ENCODE assay signal across 25 cellular contexts in the genomic region with DNA sequence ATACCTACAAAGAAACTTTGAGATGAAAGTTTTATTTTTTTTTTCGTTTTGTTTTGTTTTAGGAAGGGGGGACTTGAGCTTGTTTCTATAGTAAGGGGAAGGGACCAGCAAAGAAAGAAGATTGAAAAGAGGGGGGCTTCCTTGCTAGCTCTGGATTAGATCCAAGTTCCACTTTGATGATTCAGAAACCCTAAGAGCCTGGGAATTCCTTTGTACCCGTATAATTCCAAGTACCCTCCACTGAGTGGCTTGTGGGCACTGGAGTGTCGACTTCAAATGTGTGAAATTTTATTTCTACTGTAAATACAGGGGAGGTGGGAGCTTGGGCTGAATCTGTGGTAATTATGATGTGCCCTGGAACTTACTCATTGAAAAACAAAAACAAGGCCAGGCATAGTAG. TPM values are rescaled to one million over a fixed set of nuclear protein-coding genes. Genes with fewer than 3 reads are reported as not detected.
DNase-seq lines count a peak whose midpoint lies in the region; ATAC-seq, FAIRE-seq and TF ChIP-seq lines count a peak whose summit lies in the region.
"Had no signal": no experiment of that assay in that cellular context is flagged by ENCODE, and none has a peak within 500 bp of the region (broad histone marks: within the 10 kb centered on the region; RNA-seq: fewer than 3 reads in every experiment).

No MANE protein-coding gene starts in this region.

- H3F3A ChIP-seq in SK-N-SH (replicated peaks; ENCODE audit: insufficient read depth): peaks cover 11% of the 10 kb centered on the region

- POLR2A ChIA-PET in SK-N-SH (lab: Yijun Ruan, JAX): no interaction called here
- POLR2A ChIA-PET in endothelial cell of umbilical vein (lab: Charles Lee): no interaction called here
- POLR2A ChIA-PET in WTC11 (lab: Charles Lee): no interaction called here

- H3K9me3 Mint-ChIP-seq in nephron (no peaks in the 10 kb centered on the region), immature natural killer cell (no peaks in the 10 kb centered on the region), WTC11 (peaks cover 26% of the 10 kb centered on the region)
- H3K9me3 Mint-ChIP-seq: activated CD8-positive, alpha-beta T cell treated with anti-CD3 and anti-CD28 coated beads for 36 hours; activated naive CD4-positive, alpha-beta T cell treated with anti-CD3 and anti-CD28 coated beads, Interleukin-2, amount 10 ng/mL, durations not matched to agents 7 days and 5 days; activated T-cell treated with anti-CD3 and anti-CD28 coated beads, Interleukin-2, amount 50 U/mL, for 24 hours; stimulated activated naive B cell treated with anti-CD40 and anti-IgM and Interleukin-4, amounts not matched to agents 10 μg/mL and 1 μg/mL and 100 μg/mL, for 72 hours had no signal

- H3K4me3 ChIP-seq in SK-N-SH (ENCODE audit: low read depth in 2 of 2, low read length in 1 of 2): no peak overlapping the region
- H3K4me3 ChIP-seq in endothelial cell of umbilical vein (replicated peaks in 1 of 3; ENCODE audit: insufficient read depth in 1 of 3, low read depth in 1 of 3, low read length in 3 of 3): no peak overlapping the region
- no peak overlapping the region for H3K4me3 ChIP-seq in uterus
- H3K4me3 ChIP-seq: upper lobe of left lung had no signal

- H3K27ac ChIP-seq in SK-N-SH (ENCODE audit: low read depth in 2 of 2, low read length in 1 of 2) (peak overlapping the region in 1 of 2 experiments; percentile 61; a peak in 2 of 4 replicates), endothelial cell of umbilical vein (ENCODE audit: insufficient read depth, low read depth, low read length) (no peak overlapping the region), uterus (peak overlapping the region; percentile 94 to 99)
- H3K27ac ChIP-seq: neutrophil had no signal

- DNase-seq in SK-N-SH (no peak), endothelial cell of umbilical vein (ENCODE audit: low read depth, low spot score) (peak; percentile 43), uterus (no peak), NCI-H2107 treated with DMSO at 0.1 percent for 48 hours (lab: John Stamatoyannopoulos, UW; ENCODE audit: unreplicated experiment) (no peak), immature natural killer cell (no peak), WTC11 (ENCODE audit: low spot score) (no peak)
- DNase-seq: 8988T; activated CD4-positive, CD25-positive, alpha-beta regulatory T cell; activated CD8-positive, alpha-beta T cell treated with anti-CD3 and anti-CD28 coated beads for 36 hours; activated naive CD4-positive, alpha-beta T cell treated with anti-CD3 and anti-CD28 coated beads, Interleukin-2, amount 10 ng/mL, durations not matched to agents 7 days and 5 days; activated T-cell treated with anti-CD3 and anti-CD28 coated beads, Interleukin-2, amount 50 U/mL, for 24 hours; Caco-2; H7; left colon; midbrain; NCI-H146; NCI-H2227 treated with DMSO at 0.1 percent for 48 hours; right cardiac atrium; stimulated activated naive B cell treated with anti-CD40 and anti-IgM and Interleukin-4, amounts not matched to agents 10 μg/mL and 1 μg/mL and 100 μg/mL, for 72 hours; upper lobe of left lung had no signal

- H3K27me3 ChIP-seq in SK-N-SH (ENCODE audit: insufficient read depth) (no peaks in the 10 kb centered on the region), endothelial cell of umbilical vein (ENCODE audit: control insufficient read depth in 2 of 2, insufficient read depth in 2 of 2, low read length in 2 of 2) (peaks cover 0 to 1% of the 10 kb centered on the region in 2 experiments), uterus (no peaks in the 10 kb centered on the region)
- H3K27me3 ChIP-seq: neutrophil, upper lobe of left lung had no signal

- dilution Hi-C loops in endothelial cell of umbilical vein (cut with MboI; ENCODE audit: extremely low pct_ligation_motif_present, low sequenced_read_pairs): no loop called here

- intact Hi-C loops in endothelial cell of umbilical vein (cut with micrococcal nuclease) (no loop called here), uterus (cut with DNase I; ENCODE audit: low total_unique reads) (no loop called here)

- TF ChIP-seq EP300 in SK-N-SH (IDR thresholded peaks at IDR 0.05; ENCODE audit: borderline replicate concordance in 1 of 2, low read depth in 1 of 2, low read length in 1 of 2): no peak

- no peaks in the 10 kb centered on the region for H3K9me1 ChIP-seq in endothelial cell of umbilical vein (replicated peaks; ENCODE audit: control insufficient read depth, extremely low read depth, insufficient read depth, low read length)

- WGBS in SK-N-SH (ENCODE audit: low lambda C conversion rate): 33% methylated on average over 3 of the region's 3 CpGs

- H3K79me2 ChIP-seq in SK-N-SH (ENCODE audit: insufficient read depth): no peaks in the 10 kb centered on the region
- no peaks in the 10 kb centered on the region for H3K79me2 ChIP-seq in endothelial cell of umbilical vein (ENCODE audit: control insufficient read depth, insufficient read depth, low read length)

- BruUV-seq in endothelial cell of umbilical vein (replicated peaks; lab: Mats Ljungman, UMichigan): no TSS peak

- H3K9me3 ChIP-seq in SK-N-SH (no peaks in the 10 kb centered on the region), endothelial cell of umbilical vein (replicated peaks; ENCODE audit: control insufficient read depth, insufficient read depth, low read length) (no peaks in the 10 kb centered on the region), uterus (no peaks in the 10 kb centered on the region)
- H3K9me3 ChIP-seq: Caco-2, neutrophil, upper lobe of left lung had no signal

- H3K9me2 ChIP-seq in SK-N-SH: no peaks in the 10 kb centered on the region

- H3K4me1 Mint-ChIP-seq in nephron (peaks cover 57% of the 10 kb centered on the region), immature natural killer cell (no peaks in the 10 kb centered on the region), WTC11 (no peaks in the 10 kb centered on the region)
- H3K4me1 Mint-ChIP-seq: activated naive CD4-positive, alpha-beta T cell treated with anti-CD3 and anti-CD28 coated beads, Interleukin-2, amount 10 ng/mL, durations not matched to agents 7 days and 5 days; stimulated activated naive B cell treated with anti-CD40 and anti-IgM and Interleukin-4, amounts not matched to agents 10 μg/mL and 1 μg/mL and 100 μg/mL, for 72 hours had no signal

- no peak for FAIRE-seq in endothelial cell of umbilical vein (lab: Jason Lieb, UNC)
- FAIRE-seq: colon, frontal cortex had no signal

- TF ChIP-seq RAD21 in SK-N-SH (IDR thresholded peaks at IDR 0.05; ENCODE audit: low read length): no peak

- no peak overlapping the region for H3K9ac ChIP-seq in SK-N-SH
- H3K9ac ChIP-seq in endothelial cell of umbilical vein (replicated peaks; ENCODE audit: extremely low read depth, insufficient read depth, low read length): no peak overlapping the region

- CTCF ChIA-PET in SK-N-SH (lab: Yijun Ruan, JAX): interaction anchor here (1.1 kb wide), 1 partner anchor 10 kb away, joined by 3 read pairs; no protein-coding TSS in a partner anchor
- CTCF ChIA-PET in endothelial cell of umbilical vein (lab: Charles Lee): interaction anchor here (0.7 to 3.9 kb wide), 5 partner anchors 8 to 382 kb away, joined by 3 to 19 read pairs (median 5); no protein-coding TSS in a partner anchor
- CTCF ChIA-PET in WTC11 (lab: Charles Lee): interaction anchor here (0.7 kb wide), 1 partner anchor 57 kb away, joined by 3 read pairs; no protein-coding TSS in a partner anchor

- H3K4me1 ChIP-seq in SK-N-SH (ENCODE audit: control insufficient read depth in 1 of 2, insufficient read depth in 2 of 2, low read depth in 1 of 2, low read length in 1 of 2) (peaks cover 2 to 12% of the 10 kb centered on the region in 2 experiments; a peak in 3 of 4 replicates), endothelial cell of umbilical vein (ENCODE audit: control insufficient read depth, extremely low read depth, insufficient read depth, low read length) (peaks cover 11% of the 10 kb centered on the region), uterus (peaks cover 9 to 32% of the 10 kb centered on the region in 2 donors)
- H3K4me1 ChIP-seq: Caco-2 had no signal

- H3K27me3 Mint-ChIP-seq in nephron (ENCODE audit: low read depth): no peaks in the 10 kb centered on the region
- peaks cover 0 to 9% (median 0%) of the 10 kb centered on the region in 3 donors for H3K27me3 Mint-ChIP-seq in immature natural killer cell (ENCODE audit: low read depth in 3 of 3)
- no peaks in the 10 kb centered on the region for H3K27me3 Mint-ChIP-seq in WTC11 (ENCODE audit: low read depth)
- H3K27me3 Mint-ChIP-seq: activated naive CD4-positive, alpha-beta T cell treated with anti-CD3 and anti-CD28 coated beads, Interleukin-2, amount 10 ng/mL, durations not matched to agents 7 days and 5 days had no signal

- H2AFZ ChIP-seq in SK-N-SH (ENCODE audit: low read depth): no peak overlapping the region
- H2AFZ ChIP-seq in endothelial cell of umbilical vein (ENCODE audit: low read depth, low read length): no peak overlapping the region

- H3K4me3 Mint-ChIP-seq in nephron (no peak overlapping the region), immature natural killer cell (no peak overlapping the region), WTC11 (no peak overlapping the region)
- H3K4me3 Mint-ChIP-seq: activated CD8-positive, alpha-beta T cell treated with anti-CD3 and anti-CD28 coated beads for 36 hours; activated naive CD4-positive, alpha-beta T cell treated with anti-CD3 and anti-CD28 coated beads, Interleukin-2, amount 10 ng/mL, durations not matched to agents 7 days and 5 days; activated T-cell treated with anti-CD3 and anti-CD28 coated beads, Interleukin-2, amount 50 U/mL, for 24 hours; stimulated activated naive B cell treated with anti-CD40 and anti-IgM and Interleukin-4, amounts not matched to agents 10 μg/mL and 1 μg/mL and 100 μg/mL, for 72 hours had no signal

- ATAC-seq in SK-N-SH treated with all-trans-retinoic acid at 6 μM for 48 hours (no peak), WTC11 (no peak)
- ATAC-seq: activated CD8-positive, alpha-beta T cell treated with anti-CD3 and anti-CD28 coated beads for 36 hours; left colon; stimulated activated naive B cell treated with anti-CD40 and anti-IgM and Interleukin-4, amounts not matched to agents 10 μg/mL and 1 μg/mL and 100 μg/mL, for 72 hours had no signal

- H3K36me3 Mint-ChIP-seq in nephron (ENCODE audit: low read depth) (no peaks in the 10 kb centered on the region), immature natural killer cell (no peaks in the 10 kb centered on the region), WTC11 (peaks cover 17% of the 10 kb centered on the region)
- H3K36me3 Mint-ChIP-seq: activated naive CD4-positive, alpha-beta T cell treated with anti-CD3 and anti-CD28 coated beads, Interleukin-2, amount 10 ng/mL, durations not matched to agents 7 days and 5 days; stimulated activated naive B cell treated with anti-CD40 and anti-IgM and Interleukin-4, amounts not matched to agents 10 μg/mL and 1 μg/mL and 100 μg/mL, for 72 hours had no signal

- H3K36me3 ChIP-seq in SK-N-SH (replicated peaks in 1 of 2; ENCODE audit: control insufficient read depth in 1 of 2, insufficient read depth in 2 of 2, low read length in 1 of 2) (no peaks in the 10 kb centered on the region), endothelial cell of umbilical vein (ENCODE audit: control insufficient read depth in 2 of 2, extremely low read depth in 1 of 2, insufficient read depth in 2 of 2, low read length in 2 of 2) (no peaks in the 10 kb centered on the region), uterus (no peaks in the 10 kb centered on the region)
- H3K36me3 ChIP-seq: neutrophil, upper lobe of left lung had no signal

- H3K4me2 ChIP-seq in SK-N-SH (0 out of 2 replicates have a peak overlapping the region, but pooled peaks have one; percentile 33), endothelial cell of umbilical vein (ENCODE audit: insufficient read depth, low read length) (no peak overlapping the region)

- no peak for TF ChIP-seq POLR2A in endothelial cell of umbilical vein (IDR thresholded peaks at IDR 0.05; ENCODE audit: low read depth, low read length)
- TF ChIP-seq POLR2A in uterus (IDR thresholded peaks at IDR 0.05): no peak

- H4K20me1 ChIP-seq in SK-N-SH (ENCODE audit: insufficient read depth) (no peaks in the 10 kb centered on the region), endothelial cell of umbilical vein (replicated peaks; ENCODE audit: control insufficient read depth, extremely low read depth, insufficient read depth, low read length) (no peaks in the 10 kb centered on the region)

- TF ChIP-seq CTCF in SK-N-SH (IDR thresholded peaks at IDR 0.05) (no peak), endothelial cell of umbilical vein (IDR thresholded peaks at IDR 0.05; ENCODE audit: extremely low read depth in 1 of 2, insufficient read depth in 1 of 2, low read depth in 1 of 2, low read length in 2 of 2) (no peak), nephron (IDR thresholded peaks at IDR 0.05; ENCODE audit: unreplicated experiment in 3 of 3) (no peak), uterus (IDR thresholded peaks at IDR 0.05) (no peak), WTC11 (IDR thresholded peaks at IDR 0.05) (no peak)

- H3K27ac Mint-ChIP-seq in nephron: peak overlapping the region in 2 of 3 experiments; percentile 14 to 81
- H3K27ac Mint-ChIP-seq in immature natural killer cell: no peak overlapping the region
- no peak overlapping the region for H3K27ac Mint-ChIP-seq in WTC11
- H3K27ac Mint-ChIP-seq: activated CD8-positive, alpha-beta T cell treated with anti-CD3 and anti-CD28 coated beads for 36 hours; activated naive CD4-positive, alpha-beta T cell treated with anti-CD3 and anti-CD28 coated beads, Interleukin-2, amount 10 ng/mL, durations not matched to agents 7 days and 5 days; activated T-cell treated with anti-CD3 and anti-CD28 coated beads, Interleukin-2, amount 50 U/mL, for 24 hours; stimulated activated naive B cell treated with anti-CD40 and anti-IgM and Interleukin-4, amounts not matched to agents 10 μg/mL and 1 μg/mL and 100 μg/mL, for 72 hours had no signal

RNA-seq across cellular contexts. Expression of a gene that starts 10.9 kb away (rescaled TPM):
- polyA plus RNA-seq in SK-N-SH (2012; rRNA removed) (not detected in 2 replicates), endothelial cell of umbilical vein (1.1 TPM in 2 replicates), immature natural killer cell (under 1 TPM in 2 of 3 donors, not detected in 1; 0.22 to 0.81 TPM)
- polyA plus RNA-seq in SK-N-SH (2012; cell fraction: cytosol; rRNA removed): under 0.01 TPM in 2 replicates
- polyA plus RNA-seq in SK-N-SH (2012; cell fraction: nucleus; rRNA removed): 0.01 TPM in 1 of 2 replicates, not detected in the other
- total RNA-seq in endothelial cell of umbilical vein (0.60 and 0.85 TPM in 2 replicates), uterus (100 to 1,000 TPM in 3 of 4 donors, 10 to 100 TPM in 1; 42.7 to 204 (median 138) TPM), WTC11 (2021) (6.0 to 6.3 TPM (median 6.3 TPM) in 3 replicates)
- 1.1 and 1.3 TPM in 2 replicates for polyA plus RNA-seq in endothelial cell of umbilical vein (2011; cell fraction: cytosol; rRNA removed)
- polyA plus RNA-seq in endothelial cell of umbilical vein (2011; cell fraction: nucleus; rRNA removed): 1.1 TPM in 2 replicates
- 2.2 and 3.5 TPM in 2 replicates for polyA plus RNA-seq in endothelial cell of umbilical vein (2012)
- polyA minus RNA-seq in endothelial cell of umbilical vein: 2.1 and 3.4 TPM in 2 replicates
- polyA minus RNA-seq in endothelial cell of umbilical vein (2011; cell fraction: cytosol; rRNA and poly(A)+ RNA removed): not detected
- polyA minus RNA-seq in endothelial cell of umbilical vein (2011; cell fraction: nucleus; rRNA and poly(A)+ RNA removed): 1.4 and 4.4 TPM in 2 replicates
- total RNA-seq: activated CD8-positive, alpha-beta T cell treated with anti-CD3 and anti-CD28 coated beads for 36 hours; Caco-2 had no signal

Comparison
In these comparisons a context has a peak if more than half of its experiments do, and no peak if none do; other contexts are left out.
1. H3K27ac Mint-ChIP-seq: peak in nephron (2 of 3); none in immature natural killer cell (0 of 6) and WTC11 (single experiment).